Comparison of ENCODE assay signal across 2 cellular contexts in the genomic region with DNA sequence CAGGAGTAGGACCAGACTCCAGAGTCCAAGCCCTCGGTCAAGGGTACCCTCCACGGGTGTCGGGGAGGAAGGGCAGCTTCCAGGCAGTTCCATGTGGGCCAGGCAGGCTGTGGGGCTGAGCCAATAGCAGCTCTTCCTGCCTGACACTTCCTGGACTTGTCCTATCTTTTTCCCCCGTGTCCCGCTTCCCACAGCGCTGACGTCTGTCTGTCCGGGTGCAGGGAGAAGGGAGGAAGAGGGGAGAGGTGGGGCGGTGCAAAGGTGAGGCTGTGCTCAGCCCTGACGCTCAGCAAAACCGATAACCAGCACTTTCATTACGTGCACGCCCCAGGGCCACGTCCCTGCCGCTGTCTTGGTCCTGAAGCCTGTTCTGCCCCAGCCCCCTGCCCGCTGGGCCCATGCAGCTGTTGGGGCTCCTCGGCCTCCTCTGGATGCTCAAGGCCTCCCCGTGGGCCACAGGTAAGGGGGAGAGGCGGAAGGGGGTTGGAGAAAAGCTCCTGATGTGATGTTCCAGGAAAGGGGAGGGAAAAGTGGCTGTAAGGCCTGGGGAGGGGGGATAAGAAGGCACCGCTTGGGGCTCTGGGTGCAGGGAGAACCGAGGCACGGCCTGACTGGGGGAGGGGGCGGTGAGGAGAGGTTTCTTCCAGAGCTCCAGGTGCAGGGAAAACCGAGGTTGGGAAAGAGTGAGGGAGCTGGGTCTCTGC.
TF ChIP-seq lines count a peak whose summit lies in the region.

A gene with protein sequence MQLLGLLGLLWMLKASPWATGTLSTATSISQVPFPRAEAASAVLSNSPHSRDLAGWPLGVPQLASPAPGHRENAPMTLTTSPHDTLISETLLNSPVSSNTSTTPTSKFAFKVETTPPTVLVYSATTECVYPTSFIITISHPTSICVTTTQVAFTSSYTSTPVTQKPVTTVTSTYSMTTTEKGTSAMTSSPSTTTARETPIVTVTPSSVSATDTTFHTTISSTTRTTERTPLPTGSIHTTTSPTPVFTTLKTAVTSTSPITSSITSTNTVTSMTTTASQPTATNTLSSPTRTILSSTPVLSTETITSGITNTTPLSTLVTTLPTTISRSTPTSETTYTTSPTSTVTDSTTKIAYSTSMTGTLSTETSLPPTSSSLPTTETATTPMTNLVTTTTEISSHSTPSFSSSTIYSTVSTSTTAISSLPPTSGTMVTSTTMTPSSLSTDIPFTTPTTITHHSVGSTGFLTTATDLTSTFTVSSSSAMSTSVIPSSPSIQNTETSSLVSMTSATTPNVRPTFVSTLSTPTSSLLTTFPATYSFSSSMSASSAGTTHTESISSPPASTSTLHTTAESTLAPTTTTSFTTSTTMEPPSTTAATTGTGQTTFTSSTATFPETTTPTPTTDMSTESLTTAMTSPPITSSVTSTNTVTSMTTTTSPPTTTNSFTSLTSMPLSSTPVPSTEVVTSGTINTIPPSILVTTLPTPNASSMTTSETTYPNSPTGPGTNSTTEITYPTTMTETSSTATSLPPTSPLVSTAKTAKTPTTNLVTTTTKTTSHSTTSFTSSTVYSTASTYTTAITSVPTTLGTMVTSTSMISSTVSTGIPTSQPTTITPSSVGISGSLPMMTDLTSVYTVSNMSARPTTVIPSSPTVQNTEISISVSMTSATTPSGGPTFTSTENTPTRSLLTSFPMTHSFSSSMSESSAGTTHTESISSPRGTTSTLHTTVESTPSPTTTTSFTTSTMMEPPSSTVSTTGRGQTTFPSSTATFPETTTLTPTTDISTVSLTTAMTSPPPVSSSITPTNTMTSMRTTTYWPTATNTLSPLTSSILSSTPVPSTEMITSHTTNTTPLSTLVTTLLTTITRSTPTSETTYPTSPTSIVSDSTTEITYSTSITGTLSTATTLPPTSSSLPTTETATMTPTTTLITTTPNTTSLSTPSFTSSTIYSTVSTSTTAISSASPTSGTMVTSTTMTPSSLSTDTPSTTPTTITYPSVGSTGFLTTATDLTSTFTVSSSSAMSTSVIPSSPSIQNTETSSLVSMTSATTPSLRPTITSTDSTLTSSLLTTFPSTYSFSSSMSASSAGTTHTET (N-terminal part only) (plus strand): TSS at position 308 of the 704 bp plus-strand sequence. CDS start 91 bp downstream, at position 399.

TF ChIP-seq in GM12878, 131 proteins besides CTCF, POLR2A, EP300 and RAD21 (continued from another document):
- TF ChIP-seq, protein P1, sequence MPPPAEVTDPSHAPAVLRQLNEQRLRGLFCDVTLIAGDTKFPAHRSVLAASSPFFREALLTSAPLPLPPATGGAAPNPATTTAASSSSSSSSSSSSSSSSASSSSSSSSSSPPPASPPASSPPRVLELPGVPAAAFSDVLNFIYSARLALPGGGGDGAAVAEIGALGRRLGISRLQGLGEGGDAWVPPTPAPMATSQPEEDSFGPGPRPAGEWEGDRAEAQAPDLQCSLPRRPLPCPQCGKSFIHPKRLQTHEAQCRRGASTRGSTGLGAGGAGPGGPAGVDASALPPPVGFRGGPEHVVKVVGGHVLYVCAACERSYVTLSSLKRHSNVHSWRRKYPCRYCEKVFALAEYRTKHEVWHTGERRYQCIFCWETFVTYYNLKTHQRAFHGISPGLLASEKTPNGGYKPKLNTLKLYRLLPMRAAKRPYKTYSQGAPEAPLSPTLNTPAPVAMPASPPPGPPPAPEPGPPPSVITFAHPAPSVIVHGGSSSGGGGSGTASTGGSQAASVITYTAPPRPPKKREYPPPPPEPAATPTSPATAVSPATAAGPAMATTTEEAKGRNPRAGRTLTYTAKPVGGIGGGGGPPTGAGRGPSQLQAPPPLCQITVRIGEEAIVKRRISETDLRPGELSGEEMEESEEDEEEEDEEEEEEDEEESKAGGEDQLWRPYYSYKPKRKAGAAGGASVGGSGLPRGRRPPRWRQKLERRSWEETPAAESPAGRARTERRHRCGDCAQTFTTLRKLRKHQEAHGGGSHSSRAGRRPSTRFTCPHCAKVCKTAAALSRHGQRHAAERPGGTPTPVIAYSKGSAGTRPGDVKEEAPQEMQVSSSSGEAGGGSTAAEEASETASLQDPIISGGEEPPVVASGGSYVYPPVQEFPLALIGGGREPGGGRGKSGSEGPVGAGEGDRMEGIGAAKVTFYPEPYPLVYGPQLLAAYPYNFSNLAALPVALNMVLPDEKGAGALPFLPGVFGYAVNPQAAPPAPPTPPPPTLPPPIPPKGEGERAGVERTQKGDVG (CRISPR knock-in tag; IDR thresholded peaks at IDR 0.05) = no peak

TF ChIP-seq in HepG2, 621 proteins besides CTCF, POLR2A, EP300 and RAD21 (continued from another document):
- TF ChIP-seq, protein P2, sequence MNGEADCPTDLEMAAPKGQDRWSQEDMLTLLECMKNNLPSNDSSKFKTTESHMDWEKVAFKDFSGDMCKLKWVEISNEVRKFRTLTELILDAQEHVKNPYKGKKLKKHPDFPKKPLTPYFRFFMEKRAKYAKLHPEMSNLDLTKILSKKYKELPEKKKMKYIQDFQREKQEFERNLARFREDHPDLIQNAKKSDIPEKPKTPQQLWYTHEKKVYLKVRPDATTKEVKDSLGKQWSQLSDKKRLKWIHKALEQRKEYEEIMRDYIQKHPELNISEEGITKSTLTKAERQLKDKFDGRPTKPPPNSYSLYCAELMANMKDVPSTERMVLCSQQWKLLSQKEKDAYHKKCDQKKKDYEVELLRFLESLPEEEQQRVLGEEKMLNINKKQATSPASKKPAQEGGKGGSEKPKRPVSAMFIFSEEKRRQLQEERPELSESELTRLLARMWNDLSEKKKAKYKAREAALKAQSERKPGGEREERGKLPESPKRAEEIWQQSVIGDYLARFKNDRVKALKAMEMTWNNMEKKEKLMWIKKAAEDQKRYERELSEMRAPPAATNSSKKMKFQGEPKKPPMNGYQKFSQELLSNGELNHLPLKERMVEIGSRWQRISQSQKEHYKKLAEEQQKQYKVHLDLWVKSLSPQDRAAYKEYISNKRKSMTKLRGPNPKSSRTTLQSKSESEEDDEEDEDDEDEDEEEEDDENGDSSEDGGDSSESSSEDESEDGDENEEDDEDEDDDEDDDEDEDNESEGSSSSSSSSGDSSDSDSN (CRISPR knock-in tag; IDR thresholded peaks at IDR 0.05) = 0 out of 2 replicates have a peak, but pooled peaks have one; percentile 44
- TF ChIP-seq SP5 (CRISPR knock-in tag; IDR thresholded peaks at IDR 0.05; ENCODE audit: borderline replicate concordance, low read depth) (no peak), HNF4G (IDR thresholded peaks at IDR 0.05; ENCODE audit: borderline replicate concordance, low read depth, low read length) (no peak), HNF4G (CRISPR knock-in tag; IDR thresholded peaks at IDR 0.05; ENCODE audit: borderline replicate concordance, low read depth) (no peak), NFYC (CRISPR knock-in tag; IDR thresholded peaks at IDR 0.05) (no peak), EZH2 (conservative IDR thresholded peaks at IDR 0.05; ENCODE audit: low read depth, low read length) (no peak), HOXA9 (CRISPR knock-in tag; IDR thresholded peaks at IDR 0.05; ENCODE audit: borderline replicate concordance) (no peak), ZNF343 (CRISPR knock-in tag; IDR thresholded peaks at IDR 0.05) (no peak), PAX8 (CRISPR knock-in tag; IDR thresholded peaks at IDR 0.05; ENCODE audit: borderline replicate concordance) (no peak), ZFX (CRISPR knock-in tag; IDR thresholded peaks at IDR 0.05; ENCODE audit: low read depth) (no peak), ZNF30 (CRISPR knock-in tag; IDR thresholded peaks at IDR 0.05) (no peak), ZNF230 (CRISPR knock-in tag; IDR thresholded peaks at IDR 0.05) (no peak), ZC3H4 (CRISPR knock-in tag; IDR thresholded peaks at IDR 0.05; ENCODE audit: borderline replicate concordance) (no peak), HNRNPUL1 (IDR thresholded peaks at IDR 0.05; ENCODE audit: low read depth, low read length) (no peak), ZSCAN25 (CRISPR knock-in tag; IDR thresholded peaks at IDR 0.05) (peak; percentile 79), MYC (CRISPR knock-in tag; IDR thresholded peaks at IDR 0.05; ENCODE audit: borderline replicate concordance) (peak; percentile 31; the same call in 1 of the 2 replicates), HES4 (CRISPR knock-in tag; IDR thresholded peaks at IDR 0.05; ENCODE audit: borderline replicate concordance) (0 out of 2 replicates have a peak, but pooled peaks have one; percentile 51)
- TF ChIP-seq, protein P3, sequence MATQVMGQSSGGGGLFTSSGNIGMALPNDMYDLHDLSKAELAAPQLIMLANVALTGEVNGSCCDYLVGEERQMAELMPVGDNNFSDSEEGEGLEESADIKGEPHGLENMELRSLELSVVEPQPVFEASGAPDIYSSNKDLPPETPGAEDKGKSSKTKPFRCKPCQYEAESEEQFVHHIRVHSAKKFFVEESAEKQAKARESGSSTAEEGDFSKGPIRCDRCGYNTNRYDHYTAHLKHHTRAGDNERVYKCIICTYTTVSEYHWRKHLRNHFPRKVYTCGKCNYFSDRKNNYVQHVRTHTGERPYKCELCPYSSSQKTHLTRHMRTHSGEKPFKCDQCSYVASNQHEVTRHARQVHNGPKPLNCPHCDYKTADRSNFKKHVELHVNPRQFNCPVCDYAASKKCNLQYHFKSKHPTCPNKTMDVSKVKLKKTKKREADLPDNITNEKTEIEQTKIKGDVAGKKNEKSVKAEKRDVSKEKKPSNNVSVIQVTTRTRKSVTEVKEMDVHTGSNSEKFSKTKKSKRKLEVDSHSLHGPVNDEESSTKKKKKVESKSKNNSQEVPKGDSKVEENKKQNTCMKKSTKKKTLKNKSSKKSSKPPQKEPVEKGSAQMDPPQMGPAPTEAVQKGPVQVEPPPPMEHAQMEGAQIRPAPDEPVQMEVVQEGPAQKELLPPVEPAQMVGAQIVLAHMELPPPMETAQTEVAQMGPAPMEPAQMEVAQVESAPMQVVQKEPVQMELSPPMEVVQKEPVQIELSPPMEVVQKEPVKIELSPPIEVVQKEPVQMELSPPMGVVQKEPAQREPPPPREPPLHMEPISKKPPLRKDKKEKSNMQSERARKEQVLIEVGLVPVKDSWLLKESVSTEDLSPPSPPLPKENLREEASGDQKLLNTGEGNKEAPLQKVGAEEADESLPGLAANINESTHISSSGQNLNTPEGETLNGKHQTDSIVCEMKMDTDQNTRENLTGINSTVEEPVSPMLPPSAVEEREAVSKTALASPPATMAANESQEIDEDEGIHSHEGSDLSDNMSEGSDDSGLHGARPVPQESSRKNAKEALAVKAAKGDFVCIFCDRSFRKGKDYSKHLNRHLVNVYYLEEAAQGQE (IDR thresholded peaks at IDR 0.05; ENCODE audit: borderline replicate concordance in 1 of 2, low read depth in 1 of 2, low read length in 2 of 2) = no peak
- TF ChIP-seq, protein P4, sequence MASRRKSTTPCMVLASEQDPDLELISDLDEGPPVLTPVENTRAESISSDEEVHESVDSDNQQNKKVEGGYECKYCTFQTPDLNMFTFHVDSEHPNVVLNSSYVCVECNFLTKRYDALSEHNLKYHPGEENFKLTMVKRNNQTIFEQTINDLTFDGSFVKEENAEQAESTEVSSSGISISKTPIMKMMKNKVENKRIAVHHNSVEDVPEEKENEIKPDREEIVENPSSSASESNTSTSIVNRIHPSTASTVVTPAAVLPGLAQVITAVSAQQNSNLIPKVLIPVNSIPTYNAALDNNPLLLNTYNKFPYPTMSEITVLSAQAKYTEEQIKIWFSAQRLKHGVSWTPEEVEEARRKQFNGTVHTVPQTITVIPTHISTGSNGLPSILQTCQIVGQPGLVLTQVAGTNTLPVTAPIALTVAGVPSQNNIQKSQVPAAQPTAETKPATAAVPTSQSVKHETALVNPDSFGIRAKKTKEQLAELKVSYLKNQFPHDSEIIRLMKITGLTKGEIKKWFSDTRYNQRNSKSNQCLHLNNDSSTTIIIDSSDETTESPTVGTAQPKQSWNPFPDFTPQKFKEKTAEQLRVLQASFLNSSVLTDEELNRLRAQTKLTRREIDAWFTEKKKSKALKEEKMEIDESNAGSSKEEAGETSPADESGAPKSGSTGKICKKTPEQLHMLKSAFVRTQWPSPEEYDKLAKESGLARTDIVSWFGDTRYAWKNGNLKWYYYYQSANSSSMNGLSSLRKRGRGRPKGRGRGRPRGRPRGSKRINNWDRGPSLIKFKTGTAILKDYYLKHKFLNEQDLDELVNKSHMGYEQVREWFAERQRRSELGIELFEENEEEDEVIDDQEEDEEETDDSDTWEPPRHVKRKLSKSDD (CRISPR knock-in tag; IDR thresholded peaks at IDR 0.05; ENCODE audit: low read depth) = no peak
- TF ChIP-seq, protein P5, sequence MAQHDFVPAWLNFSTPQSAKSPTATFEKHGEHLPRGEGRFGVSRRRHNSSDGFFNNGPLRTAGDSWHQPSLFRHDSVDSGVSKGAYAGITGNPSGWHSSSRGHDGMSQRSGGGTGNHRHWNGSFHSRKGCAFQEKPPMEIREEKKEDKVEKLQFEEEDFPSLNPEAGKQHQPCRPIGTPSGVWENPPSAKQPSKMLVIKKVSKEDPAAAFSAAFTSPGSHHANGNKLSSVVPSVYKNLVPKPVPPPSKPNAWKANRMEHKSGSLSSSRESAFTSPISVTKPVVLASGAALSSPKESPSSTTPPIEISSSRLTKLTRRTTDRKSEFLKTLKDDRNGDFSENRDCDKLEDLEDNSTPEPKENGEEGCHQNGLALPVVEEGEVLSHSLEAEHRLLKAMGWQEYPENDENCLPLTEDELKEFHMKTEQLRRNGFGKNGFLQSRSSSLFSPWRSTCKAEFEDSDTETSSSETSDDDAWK (CRISPR knock-in tag; IDR thresholded peaks at IDR 0.05) = no peak
- TF ChIP-seq, protein P6, sequence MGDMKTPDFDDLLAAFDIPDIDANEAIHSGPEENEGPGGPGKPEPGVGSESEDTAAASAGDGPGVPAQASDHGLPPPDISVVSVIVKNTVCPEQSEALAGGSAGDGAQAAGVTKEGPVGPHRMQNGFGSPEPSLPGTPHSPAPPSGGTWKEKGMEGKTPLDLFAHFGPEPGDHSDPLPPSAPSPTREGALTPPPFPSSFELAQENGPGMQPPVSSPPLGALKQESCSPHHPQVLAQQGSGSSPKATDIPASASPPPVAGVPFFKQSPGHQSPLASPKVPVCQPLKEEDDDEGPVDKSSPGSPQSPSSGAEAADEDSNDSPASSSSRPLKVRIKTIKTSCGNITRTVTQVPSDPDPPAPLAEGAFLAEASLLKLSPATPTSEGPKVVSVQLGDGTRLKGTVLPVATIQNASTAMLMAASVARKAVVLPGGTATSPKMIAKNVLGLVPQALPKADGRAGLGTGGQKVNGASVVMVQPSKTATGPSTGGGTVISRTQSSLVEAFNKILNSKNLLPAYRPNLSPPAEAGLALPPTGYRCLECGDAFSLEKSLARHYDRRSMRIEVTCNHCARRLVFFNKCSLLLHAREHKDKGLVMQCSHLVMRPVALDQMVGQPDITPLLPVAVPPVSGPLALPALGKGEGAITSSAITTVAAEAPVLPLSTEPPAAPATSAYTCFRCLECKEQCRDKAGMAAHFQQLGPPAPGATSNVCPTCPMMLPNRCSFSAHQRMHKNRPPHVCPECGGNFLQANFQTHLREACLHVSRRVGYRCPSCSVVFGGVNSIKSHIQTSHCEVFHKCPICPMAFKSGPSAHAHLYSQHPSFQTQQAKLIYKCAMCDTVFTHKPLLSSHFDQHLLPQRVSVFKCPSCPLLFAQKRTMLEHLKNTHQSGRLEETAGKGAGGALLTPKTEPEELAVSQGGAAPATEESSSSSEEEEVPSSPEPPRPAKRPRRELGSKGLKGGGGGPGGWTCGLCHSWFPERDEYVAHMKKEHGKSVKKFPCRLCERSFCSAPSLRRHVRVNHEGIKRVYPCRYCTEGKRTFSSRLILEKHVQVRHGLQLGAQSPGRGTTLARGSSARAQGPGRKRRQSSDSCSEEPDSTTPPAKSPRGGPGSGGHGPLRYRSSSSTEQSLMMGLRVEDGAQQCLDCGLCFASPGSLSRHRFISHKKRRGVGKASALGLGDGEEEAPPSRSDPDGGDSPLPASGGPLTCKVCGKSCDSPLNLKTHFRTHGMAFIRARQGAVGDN (CRISPR knock-in tag; IDR thresholded peaks at IDR 0.05) = peak; percentile 28; the same call in 1 of the 2 replicates
